In genomic region chr3:38257583-38257982, GRCh38 we compare ENCODE assay signal across 1 cellular context.
TF ChIP-seq lines count a peak whose summit lies in the region.

No MANE protein-coding gene starts in this region.

TF ChIP-seq in K562, 482 proteins besides CTCF, POLR2A, EP300 and RAD21 (continues in another document):
- TF ChIP-seq ARID2 (IDR thresholded peaks at IDR 0.05) (no peak), SOX6 (IDR thresholded peaks at IDR 0.05) (peak; percentile 39; the same call in 1 of the 2 replicates), HDAC3 (IDR thresholded peaks at IDR 0.05; ENCODE audit: borderline replicate concordance, partially characterized antibody) (no peak), NR2F6 (CRISPR knock-in tag; IDR thresholded peaks at IDR 0.05) (no peak), SNRNP70 (optimal IDR thresholded peaks at IDR 0.05; ENCODE audit: low read depth, low read length) (no peak), ZNF134 (CRISPR knock-in tag; conservative IDR thresholded peaks at IDR 0.05) (no peak), JUND (IDR thresholded peaks at IDR 0.05; ENCODE audit: borderline replicate concordance, low read depth, low read length) (peak; percentile 28; the same call in 1 of the 2 replicates), JUND (tag; IDR thresholded peaks at IDR 0.05; ENCODE audit: borderline replicate concordance, low read depth, low read length) (peak; percentile 53; the same call in 1 of the 3 replicates), MIER1 (IDR thresholded peaks at IDR 0.05; ENCODE audit: low read depth) (no peak), ZNF583 (CRISPR knock-in tag; IDR thresholded peaks at IDR 0.05) (no peak), MEIS2 (IDR thresholded peaks at IDR 0.05; ENCODE audit: partially characterized antibody) (peak; percentile 85), SETDB1 (IDR thresholded peaks at IDR 0.05; ENCODE audit: low read length) (no peak), IFI16 (CRISPR knock-in tag; IDR thresholded peaks at IDR 0.05) (no peak), MCM5 (IDR thresholded peaks at IDR 0.05; ENCODE audit: low read depth) (no peak), CCAR2 (IDR thresholded peaks at IDR 0.05; ENCODE audit: low read depth, low read length) (no peak), RBM14 (IDR thresholded peaks at IDR 0.05; ENCODE audit: borderline replicate concordance, insufficient read depth, low read depth, low read length) (no peak), ELF1 (tag; IDR thresholded peaks at IDR 0.05) (no peak), GTF2E2 (tag; IDR thresholded peaks at IDR 0.05) (0 out of 2 replicates have a peak, but pooled peaks have one; percentile 20), GATA2 (CRISPR knock-in tag; IDR thresholded peaks at IDR 0.05) (no peak), GMEB1 (CRISPR knock-in tag; IDR thresholded peaks at IDR 0.05) (no peak), CREB3L1 (IDR thresholded peaks at IDR 0.05; ENCODE audit: borderline replicate concordance, low read depth) (no peak), ZBTB7A (IDR thresholded peaks at IDR 0.05; ENCODE audit: borderline replicate concordance, control insufficient read depth, low read depth, low read length) (no peak), DDX20 (tag; IDR thresholded peaks at IDR 0.05; ENCODE audit: low read depth) (no peak), ZFP36 (IDR thresholded peaks at IDR 0.05; ENCODE audit: low read depth, low read length, partially characterized antibody) (no peak), TCF7L2 (IDR thresholded peaks at IDR 0.05; ENCODE audit: low read depth, low read length) (no peak), ILF3 (IDR thresholded peaks at IDR 0.05; ENCODE audit: borderline replicate concordance) (no peak), CBX3 (IDR thresholded peaks at IDR 0.05; ENCODE audit: borderline replicate concordance in 1 of 2, low read length in 2 of 2) (no peak), ZNF354B (CRISPR knock-in tag; IDR thresholded peaks at IDR 0.05) (no peak), CBFB (CRISPR knock-in tag; IDR thresholded peaks at IDR 0.05) (no peak), HES1 (IDR thresholded peaks at IDR 0.05; ENCODE audit: low read depth) (peak; percentile 57; the same call in 1 of the 2 replicates), ZNF589 (CRISPR knock-in tag; IDR thresholded peaks at IDR 0.05; ENCODE audit: low read depth) (no peak), RBFOX2 (IDR thresholded peaks at IDR 0.05; ENCODE audit: low read depth, low read length) (no peak), ZKSCAN8 (CRISPR knock-in tag; IDR thresholded peaks at IDR 0.05) (0 out of 2 replicates have a peak, but pooled peaks have one; percentile 29), FOXA1 (IDR thresholded peaks at IDR 0.05; ENCODE audit: borderline replicate concordance) (no peak), BDP1 (IDR thresholded peaks at IDR 0.05; ENCODE audit: insufficient read depth, insufficient read length) (no peak), NONO (IDR thresholded peaks at IDR 0.05; ENCODE audit: low read depth in 2 of 2, low read length in 1 of 2) (no peak), FOXM1 (IDR thresholded peaks at IDR 0.05; ENCODE audit: low read depth) (no peak), FOXM1 (CRISPR knock-in tag; IDR thresholded peaks at IDR 0.05; ENCODE audit: low read depth) (no peak), TEAD4 (IDR thresholded peaks at IDR 0.05; ENCODE audit: low read length) (peak; percentile 80; the same call in 1 of the 2 replicates), TEAD4 (CRISPR knock-in tag; IDR thresholded peaks at IDR 0.05; ENCODE audit: borderline replicate concordance) (no peak), BRF2 (IDR thresholded peaks at IDR 0.05; ENCODE audit: borderline replicate concordance, insufficient read depth, insufficient read length) (no peak)
- TF ChIP-seq, protein P1, sequence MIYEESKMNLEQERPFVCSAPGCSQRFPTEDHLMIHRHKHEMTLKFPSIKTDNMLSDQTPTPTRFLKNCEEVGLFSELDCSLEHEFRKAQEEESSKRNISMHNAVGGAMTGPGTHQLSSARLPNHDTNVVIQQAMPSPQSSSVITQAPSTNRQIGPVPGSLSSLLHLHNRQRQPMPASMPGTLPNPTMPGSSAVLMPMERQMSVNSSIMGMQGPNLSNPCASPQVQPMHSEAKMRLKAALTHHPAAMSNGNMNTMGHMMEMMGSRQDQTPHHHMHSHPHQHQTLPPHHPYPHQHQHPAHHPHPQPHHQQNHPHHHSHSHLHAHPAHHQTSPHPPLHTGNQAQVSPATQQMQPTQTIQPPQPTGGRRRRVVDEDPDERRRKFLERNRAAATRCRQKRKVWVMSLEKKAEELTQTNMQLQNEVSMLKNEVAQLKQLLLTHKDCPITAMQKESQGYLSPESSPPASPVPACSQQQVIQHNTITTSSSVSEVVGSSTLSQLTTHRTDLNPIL (CRISPR knock-in tag; IDR thresholded peaks at IDR 0.05), result no peak
- TF ChIP-seq, protein P2, sequence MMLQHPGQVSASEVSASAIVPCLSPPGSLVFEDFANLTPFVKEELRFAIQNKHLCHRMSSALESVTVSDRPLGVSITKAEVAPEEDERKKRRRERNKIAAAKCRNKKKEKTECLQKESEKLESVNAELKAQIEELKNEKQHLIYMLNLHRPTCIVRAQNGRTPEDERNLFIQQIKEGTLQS (IDR thresholded peaks at IDR 0.05), result 0 out of 2 replicates have a peak, but pooled peaks have one; percentile 12
- TF ChIP-seq, protein P2 (CRISPR knock-in tag; conservative IDR thresholded peaks at IDR 0.05), result no peak
- TF ChIP-seq, protein P3, sequence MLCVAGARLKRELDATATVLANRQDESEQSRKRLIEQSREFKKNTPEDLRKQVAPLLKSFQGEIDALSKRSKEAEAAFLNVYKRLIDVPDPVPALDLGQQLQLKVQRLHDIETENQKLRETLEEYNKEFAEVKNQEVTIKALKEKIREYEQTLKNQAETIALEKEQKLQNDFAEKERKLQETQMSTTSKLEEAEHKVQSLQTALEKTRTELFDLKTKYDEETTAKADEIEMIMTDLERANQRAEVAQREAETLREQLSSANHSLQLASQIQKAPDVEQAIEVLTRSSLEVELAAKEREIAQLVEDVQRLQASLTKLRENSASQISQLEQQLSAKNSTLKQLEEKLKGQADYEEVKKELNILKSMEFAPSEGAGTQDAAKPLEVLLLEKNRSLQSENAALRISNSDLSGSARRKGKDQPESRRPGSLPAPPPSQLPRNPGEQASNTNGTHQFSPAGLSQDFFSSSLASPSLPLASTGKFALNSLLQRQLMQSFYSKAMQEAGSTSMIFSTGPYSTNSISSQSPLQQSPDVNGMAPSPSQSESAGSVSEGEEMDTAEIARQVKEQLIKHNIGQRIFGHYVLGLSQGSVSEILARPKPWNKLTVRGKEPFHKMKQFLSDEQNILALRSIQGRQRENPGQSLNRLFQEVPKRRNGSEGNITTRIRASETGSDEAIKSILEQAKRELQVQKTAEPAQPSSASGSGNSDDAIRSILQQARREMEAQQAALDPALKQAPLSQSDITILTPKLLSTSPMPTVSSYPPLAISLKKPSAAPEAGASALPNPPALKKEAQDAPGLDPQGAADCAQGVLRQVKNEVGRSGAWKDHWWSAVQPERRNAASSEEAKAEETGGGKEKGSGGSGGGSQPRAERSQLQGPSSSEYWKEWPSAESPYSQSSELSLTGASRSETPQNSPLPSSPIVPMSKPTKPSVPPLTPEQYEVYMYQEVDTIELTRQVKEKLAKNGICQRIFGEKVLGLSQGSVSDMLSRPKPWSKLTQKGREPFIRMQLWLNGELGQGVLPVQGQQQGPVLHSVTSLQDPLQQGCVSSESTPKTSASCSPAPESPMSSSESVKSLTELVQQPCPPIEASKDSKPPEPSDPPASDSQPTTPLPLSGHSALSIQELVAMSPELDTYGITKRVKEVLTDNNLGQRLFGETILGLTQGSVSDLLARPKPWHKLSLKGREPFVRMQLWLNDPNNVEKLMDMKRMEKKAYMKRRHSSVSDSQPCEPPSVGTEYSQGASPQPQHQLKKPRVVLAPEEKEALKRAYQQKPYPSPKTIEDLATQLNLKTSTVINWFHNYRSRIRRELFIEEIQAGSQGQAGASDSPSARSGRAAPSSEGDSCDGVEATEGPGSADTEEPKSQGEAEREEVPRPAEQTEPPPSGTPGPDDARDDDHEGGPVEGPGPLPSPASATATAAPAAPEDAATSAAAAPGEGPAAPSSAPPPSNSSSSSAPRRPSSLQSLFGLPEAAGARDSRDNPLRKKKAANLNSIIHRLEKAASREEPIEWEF (CRISPR knock-in tag; IDR thresholded peaks at IDR 0.05), result no peak
- TF ChIP-seq, protein P4, sequence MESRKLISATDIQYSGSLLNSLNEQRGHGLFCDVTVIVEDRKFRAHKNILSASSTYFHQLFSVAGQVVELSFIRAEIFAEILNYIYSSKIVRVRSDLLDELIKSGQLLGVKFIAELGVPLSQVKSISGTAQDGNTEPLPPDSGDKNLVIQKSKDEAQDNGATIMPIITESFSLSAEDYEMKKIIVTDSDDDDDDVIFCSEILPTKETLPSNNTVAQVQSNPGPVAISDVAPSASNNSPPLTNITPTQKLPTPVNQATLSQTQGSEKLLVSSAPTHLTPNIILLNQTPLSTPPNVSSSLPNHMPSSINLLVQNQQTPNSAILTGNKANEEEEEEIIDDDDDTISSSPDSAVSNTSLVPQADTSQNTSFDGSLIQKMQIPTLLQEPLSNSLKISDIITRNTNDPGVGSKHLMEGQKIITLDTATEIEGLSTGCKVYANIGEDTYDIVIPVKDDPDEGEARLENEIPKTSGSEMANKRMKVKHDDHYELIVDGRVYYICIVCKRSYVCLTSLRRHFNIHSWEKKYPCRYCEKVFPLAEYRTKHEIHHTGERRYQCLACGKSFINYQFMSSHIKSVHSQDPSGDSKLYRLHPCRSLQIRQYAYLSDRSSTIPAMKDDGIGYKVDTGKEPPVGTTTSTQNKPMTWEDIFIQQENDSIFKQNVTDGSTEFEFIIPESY (CRISPR knock-in tag; IDR thresholded peaks at IDR 0.05), result no peak
- TF ChIP-seq, protein P5, sequence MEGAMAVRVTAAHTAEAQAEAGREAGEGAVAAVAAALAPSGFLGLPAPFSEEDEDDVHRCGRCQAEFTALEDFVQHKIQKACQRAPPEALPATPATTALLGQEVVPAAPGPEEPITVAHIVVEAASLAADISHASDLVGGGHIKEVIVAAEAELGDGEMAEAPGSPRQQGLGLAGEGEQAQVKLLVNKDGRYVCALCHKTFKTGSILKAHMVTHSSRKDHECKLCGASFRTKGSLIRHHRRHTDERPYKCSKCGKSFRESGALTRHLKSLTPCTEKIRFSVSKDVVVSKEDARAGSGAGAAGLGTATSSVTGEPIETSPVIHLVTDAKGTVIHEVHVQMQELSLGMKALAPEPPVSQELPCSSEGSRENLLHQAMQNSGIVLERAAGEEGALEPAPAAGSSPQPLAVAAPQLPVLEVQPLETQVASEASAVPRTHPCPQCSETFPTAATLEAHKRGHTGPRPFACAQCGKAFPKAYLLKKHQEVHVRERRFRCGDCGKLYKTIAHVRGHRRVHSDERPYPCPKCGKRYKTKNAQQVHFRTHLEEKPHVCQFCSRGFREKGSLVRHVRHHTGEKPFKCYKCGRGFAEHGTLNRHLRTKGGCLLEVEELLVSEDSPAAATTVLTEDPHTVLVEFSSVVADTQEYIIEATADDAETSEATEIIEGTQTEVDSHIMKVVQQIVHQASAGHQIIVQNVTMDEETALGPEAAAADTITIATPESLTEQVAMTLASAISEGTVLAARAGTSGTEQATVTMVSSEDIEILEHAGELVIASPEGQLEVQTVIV (CRISPR knock-in tag; IDR thresholded peaks at IDR 0.05; ENCODE audit: borderline replicate concordance), result no peak
- TF ChIP-seq, protein P6, sequence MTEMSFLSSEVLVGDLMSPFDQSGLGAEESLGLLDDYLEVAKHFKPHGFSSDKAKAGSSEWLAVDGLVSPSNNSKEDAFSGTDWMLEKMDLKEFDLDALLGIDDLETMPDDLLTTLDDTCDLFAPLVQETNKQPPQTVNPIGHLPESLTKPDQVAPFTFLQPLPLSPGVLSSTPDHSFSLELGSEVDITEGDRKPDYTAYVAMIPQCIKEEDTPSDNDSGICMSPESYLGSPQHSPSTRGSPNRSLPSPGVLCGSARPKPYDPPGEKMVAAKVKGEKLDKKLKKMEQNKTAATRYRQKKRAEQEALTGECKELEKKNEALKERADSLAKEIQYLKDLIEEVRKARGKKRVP (CRISPR knock-in tag; IDR thresholded peaks at IDR 0.05), result no peak
